In the genomic region with DNA sequence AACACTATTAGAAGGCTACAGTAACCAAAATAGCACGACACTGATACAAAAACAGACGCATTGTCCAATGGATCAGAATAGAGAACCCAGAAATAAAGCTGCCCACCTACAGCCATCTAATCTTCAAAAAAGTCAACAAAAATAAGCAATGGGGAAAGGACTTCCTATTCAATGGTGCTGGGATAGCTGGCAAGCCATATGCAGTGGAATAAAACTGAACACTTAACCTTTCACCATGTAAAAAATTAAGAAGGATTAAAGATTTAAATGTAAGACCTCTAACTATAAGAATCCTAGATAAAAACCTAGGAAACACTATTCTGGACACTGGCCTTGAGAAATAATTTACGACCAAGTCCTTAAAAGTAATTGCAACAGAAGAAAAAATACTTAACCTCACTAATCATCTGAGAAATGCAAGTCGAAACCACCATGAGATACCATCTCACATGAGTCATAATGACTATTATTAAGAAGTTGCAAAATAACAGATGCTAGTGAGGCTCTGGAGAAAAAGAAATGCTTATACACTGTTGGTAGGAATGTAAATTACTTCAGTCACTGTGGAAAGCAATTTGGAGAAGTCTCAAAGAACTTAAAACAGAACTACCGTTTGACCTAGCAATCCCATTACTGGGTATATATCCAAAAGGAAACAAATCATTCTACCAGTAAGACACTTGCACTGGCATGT, we compare ENCODE assay signal across 10 cellular contexts.
DNase-seq lines count a peak whose midpoint lies in the region; ATAC-seq, FAIRE-seq and TF ChIP-seq lines count a peak whose summit lies in the region.
"Had no signal": no experiment of that assay in that cellular context is flagged by ENCODE, and none has a peak within 500 bp of the region (broad histone marks: within the 10 kb centered on the region; RNA-seq: fewer than 3 reads in every experiment).

No MANE protein-coding gene starts in this region.

- no peaks in the 10 kb centered on the region for H3K36me3 ChIP-seq in HEK293 (ENCODE audit: control insufficient read depth in 2 of 2, insufficient read depth in 1 of 2, low read length in 2 of 2)

- DNase-seq in RCC 7860 (ENCODE audit: low spot score) (peak; percentile 98), epithelial cell of esophagus (ENCODE audit: low read depth) (peak; percentile 93), retinal pigment epithelial cell (ENCODE audit: low read depth) (peak; percentile 98), T-helper 9 cell (no peak), activated gamma-delta T cell (lab: John Stamatoyannopoulos, UW) (no peak), middle frontal gyrus (ENCODE audit: extremely low spot score, low spot score) (no peak)
- DNase-seq: activated CD8-positive, alpha-beta T cell treated with anti-CD3 and anti-CD28 coated beads, Interleukin-2, amount 10 ng/mL, durations not matched to agents 7 days and 5 days had no signal

- H3K27ac ChIP-seq in HEK293 (ENCODE audit: extremely low read depth, low read depth, low read length), result no peak overlapping the region

- no peaks in the 10 kb centered on the region for H3K4me1 ChIP-seq in HEK293 (ENCODE audit: control insufficient read depth, insufficient read depth, low read length)

- FAIRE-seq in RCC 7860 (lab: Jason Lieb, UNC), result peak; percentile 100
- FAIRE-seq: colon had no signal

- no peaks in the 10 kb centered on the region for H3K9me3 ChIP-seq in HEK293 (ENCODE audit: control insufficient read depth, insufficient read depth, low read depth, low read length)

- no peak for ATAC-seq in HG02840 (IDR thresholded peaks at IDR 0.05; ENCODE audit: low FRiP score, unreplicated experiment)
- ATAC-seq: activated CD8-positive, alpha-beta T cell treated with anti-CD3 and anti-CD28 coated beads, Interleukin-2, amount 10 ng/mL, durations not matched to agents 7 days and 5 days had no signal

- no peak overlapping the region for H3K4me3 ChIP-seq in HEK293 (ENCODE audit: low read depth, low read length)
- H3K4me3 ChIP-seq in epithelial cell of esophagus (ENCODE audit: low read length), result no peak overlapping the region
- H3K4me3 ChIP-seq in retinal pigment epithelial cell (ENCODE audit: low read length), result no peak overlapping the region

- TF ChIP-seq CTCF in HEK293 (tag by site-specific recombination; IDR thresholded peaks at IDR 0.05) (no peak), epithelial cell of esophagus (IDR thresholded peaks at IDR 0.05; ENCODE audit: insufficient read depth, low read depth, low read length, missing control alignments) (peak; percentile 36), retinal pigment epithelial cell (conservative IDR thresholded peaks at IDR 0.05; ENCODE audit: low read depth, low read length) (peak; percentile 28)

- CTCF ChIA-PET in HEK293 (lab: Yijun Ruan, JAX), result no interaction called here

- POLR2A ChIA-PET in HEK293 (lab: Yijun Ruan, JAX), result no interaction called here

TF ChIP-seq in HEK293, 187 proteins besides CTCF, POLR2A, EP300 and RAD21:
- TF ChIP-seq, protein P1, sequence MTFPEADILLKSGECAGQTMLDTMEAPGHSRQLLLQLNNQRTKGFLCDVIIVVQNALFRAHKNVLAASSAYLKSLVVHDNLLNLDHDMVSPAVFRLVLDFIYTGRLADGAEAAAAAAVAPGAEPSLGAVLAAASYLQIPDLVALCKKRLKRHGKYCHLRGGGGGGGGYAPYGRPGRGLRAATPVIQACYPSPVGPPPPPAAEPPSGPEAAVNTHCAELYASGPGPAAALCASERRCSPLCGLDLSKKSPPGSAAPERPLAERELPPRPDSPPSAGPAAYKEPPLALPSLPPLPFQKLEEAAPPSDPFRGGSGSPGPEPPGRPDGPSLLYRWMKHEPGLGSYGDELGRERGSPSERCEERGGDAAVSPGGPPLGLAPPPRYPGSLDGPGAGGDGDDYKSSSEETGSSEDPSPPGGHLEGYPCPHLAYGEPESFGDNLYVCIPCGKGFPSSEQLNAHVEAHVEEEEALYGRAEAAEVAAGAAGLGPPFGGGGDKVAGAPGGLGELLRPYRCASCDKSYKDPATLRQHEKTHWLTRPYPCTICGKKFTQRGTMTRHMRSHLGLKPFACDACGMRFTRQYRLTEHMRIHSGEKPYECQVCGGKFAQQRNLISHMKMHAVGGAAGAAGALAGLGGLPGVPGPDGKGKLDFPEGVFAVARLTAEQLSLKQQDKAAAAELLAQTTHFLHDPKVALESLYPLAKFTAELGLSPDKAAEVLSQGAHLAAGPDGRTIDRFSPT (tag by site-specific recombination; IDR thresholded peaks at IDR 0.05), result peak; percentile 69; the same call in 1 of the 2 replicates
- peak; percentile 78 for TF ChIP-seq MEIS1 (CRISPR knock-in tag; IDR thresholded peaks at IDR 0.05; ENCODE audit: borderline replicate concordance)
- TF ChIP-seq WT1 (tag by site-specific recombination; IDR thresholded peaks at IDR 0.05), result peak; percentile 28; the same call in 1 of the 2 replicates
- no peak for TF ChIP-seq ZNF664 (tag by site-specific recombination; IDR thresholded peaks at IDR 0.05)
TF ChIP-seq in HEK293: peak in this region for 3.

Comparison
In these comparisons a context has a peak if more than half of its experiments do, and no peak if none do; other contexts are left out.
1. DNase-seq: peak in RCC 7860 (single experiment), epithelial cell of esophagus (single experiment) and retinal pigment epithelial cell (single experiment); none in T-helper 9 cell (single experiment), activated gamma-delta T cell (single experiment) and middle frontal gyrus (single experiment).